ENCODE assay signal across 26 cellular contexts in genomic region chr1:10179408-10179685, GRCh38. TPM values are rescaled to one million over a fixed set of nuclear protein-coding genes. Genes with fewer than 3 reads are reported as not detected.
DNase-seq lines count a peak whose midpoint lies in the region; ATAC-seq, FAIRE-seq and TF ChIP-seq lines count a peak whose summit lies in the region.
"Had no signal": no experiment of that assay in that cellular context is flagged by ENCODE, and none has a peak within 500 bp of the region (broad histone marks: within the 10 kb centered on the region; RNA-seq: fewer than 3 reads in every experiment).

No MANE protein-coding gene starts in this region.

- H3K36me3 ChIP-seq in astrocyte (ENCODE audit: insufficient read depth, low read length) (peaks cover 22% of the 10 kb centered on the region), hepatocyte (replicated peaks; ENCODE audit: insufficient read depth, low read depth) (no peaks in the 10 kb centered on the region), neural cell (ENCODE audit: insufficient read depth, low read length) (peaks cover 9% of the 10 kb centered on the region), tibial nerve (peaks cover 0 to 52% (median 5%) of the 10 kb centered on the region in 3 donors), heart left ventricle (peaks cover 0 to 62% (median 54%) of the 10 kb centered on the region in 9 donors)
- H3K36me3 ChIP-seq: colonic mucosa, uterus had no signal

- TF ChIP-seq CTCF in astrocyte (IDR thresholded peaks at IDR 0.05; ENCODE audit: insufficient read depth, low read depth, low read length) (no peak), hepatocyte (IDR thresholded peaks at IDR 0.05; ENCODE audit: poor library complexity) (no peak), neural cell (IDR thresholded peaks at IDR 0.05; ENCODE audit: poor library complexity, severe bottlenecking) (no peak), tibial nerve (IDR thresholded peaks at IDR 0.05) (no peak), heart left ventricle (IDR thresholded peaks at IDR 0.05) (no peak)

- H3K27ac ChIP-seq in astrocyte (ENCODE audit: low read depth, low read length) = no peak overlapping the region
- peak overlapping the region; percentile 67 for H3K27ac ChIP-seq in hepatocyte
- peak overlapping the region; percentile 44 for H3K27ac ChIP-seq in neural cell (ENCODE audit: low read length)
- H3K27ac ChIP-seq in tibial nerve = peak overlapping the region in 3 of 4 donors; percentile 32 to 77 (median 73)
- no peak overlapping the region for H3K27ac ChIP-seq in heart left ventricle
- H3K27ac ChIP-seq: colonic mucosa, esophagus squamous epithelium, uterus had no signal

- H3K4me3 Mint-ChIP-seq in astrocyte (ENCODE audit: unreplicated experiment) = no peak overlapping the region
- H3K4me3 Mint-ChIP-seq: activated T-cell treated with anti-CD3 and anti-CD28 coated beads, Interleukin-2, amount 50 U/mL, for 24 hours; naive thymus-derived CD4-positive, alpha-beta T cell had no signal

- TF ChIP-seq EP300 in neural cell (conservative IDR thresholded peaks at IDR 0.05; ENCODE audit: poor library complexity, severe bottlenecking) (no peak), tibial nerve (IDR thresholded peaks at IDR 0.05) (no peak)

- H3K9me2 ChIP-seq in hepatocyte (replicated peaks; ENCODE audit: insufficient read depth) = no peaks in the 10 kb centered on the region
- no peaks in the 10 kb centered on the region for H3K9me2 ChIP-seq in neural cell (ENCODE audit: insufficient read depth, low read length)

- ATAC-seq in heart left ventricle = no peak
- ATAC-seq: gastroesophageal sphincter; GM12878; HepG2; naive thymus-derived CD4-positive, alpha-beta T cell; SK-N-SH treated with all-trans-retinoic acid at 6 μM for 48 hours had no signal

- no peak for TF ChIP-seq POLR2A in tibial nerve (IDR thresholded peaks at IDR 0.05)
- TF ChIP-seq POLR2A in heart left ventricle (IDR thresholded peaks at IDR 0.05) = no peak

- H3K4me3 ChIP-seq in astrocyte (ENCODE audit: insufficient read depth, low read depth, low read length) = no peak overlapping the region
- no peak overlapping the region for H3K4me3 ChIP-seq in hepatocyte
- H3K4me3 ChIP-seq in neural cell (ENCODE audit: low read length) = peak overlapping the region; percentile 43
- H3K4me3 ChIP-seq in tibial nerve = no peak overlapping the region
- no peak overlapping the region for H3K4me3 ChIP-seq in heart left ventricle
- H3K4me3 ChIP-seq: colonic mucosa, esophagus squamous epithelium, gastroesophageal sphincter, GM12878, HAP-1, uterus had no signal

- WGBS in hepatocyte (ENCODE audit: low lambda C conversion rate, missing lambda C conversion rate) = 96% methylated on average over 10 of the region's 10 CpGs
- 51 to 62% methylated on average over 10 of the region's 10 CpGs for WGBS in tibial nerve, 2 donors
- 87 to 96% (median 91%) methylated on average over 10 of the region's 10 CpGs for WGBS in heart left ventricle, 4 donors

- H3K9ac ChIP-seq in astrocyte (ENCODE audit: low read length) = no peak overlapping the region
- peak overlapping the region; percentile 49 for H3K9ac ChIP-seq in neural cell (ENCODE audit: low read length)

- H3K79me2 ChIP-seq in astrocyte (ENCODE audit: insufficient read depth, low read length) (no peaks in the 10 kb centered on the region), hepatocyte (no peaks in the 10 kb centered on the region), neural cell (replicated peaks; ENCODE audit: insufficient read depth, low read length) (no peaks in the 10 kb centered on the region)

- H3K9me3 ChIP-seq in astrocyte (ENCODE audit: insufficient read depth, low read depth, low read length) = no peaks in the 10 kb centered on the region
- no peaks in the 10 kb centered on the region for H3K9me3 ChIP-seq in hepatocyte (ENCODE audit: low read depth)
- peaks cover 7% of the 10 kb centered on the region for H3K9me3 ChIP-seq in neural cell (ENCODE audit: low read length)
- peaks cover 0 to 7% (median 0%) of the 10 kb centered on the region in 4 donors for H3K9me3 ChIP-seq in tibial nerve
- peaks cover 0 to 7% (median 0%) of the 10 kb centered on the region in 12 donors for H3K9me3 ChIP-seq in heart left ventricle
- H3K9me3 ChIP-seq: colonic mucosa, esophagus squamous epithelium, gastroesophageal sphincter, HAP-1, uterus had no signal

- no peaks in the 10 kb centered on the region for H3K9me3 Mint-ChIP-seq in astrocyte (ENCODE audit: unreplicated experiment)

- H3K4me1 ChIP-seq in astrocyte (ENCODE audit: insufficient read depth, low read length) = peaks cover 7% of the 10 kb centered on the region
- H3K4me1 ChIP-seq in hepatocyte (ENCODE audit: insufficient read depth) = peaks cover 4% of the 10 kb centered on the region
- H3K4me1 ChIP-seq in tibial nerve = peaks cover 0 to 15% (median 0%) of the 10 kb centered on the region in 4 donors
- H3K4me1 ChIP-seq in heart left ventricle = no peaks in the 10 kb centered on the region
- H3K4me1 ChIP-seq: colonic mucosa, esophagus squamous epithelium, gastroesophageal sphincter, uterus had no signal

- no peak overlapping the region for H3K27ac Mint-ChIP-seq in astrocyte (ENCODE audit: unreplicated experiment)
- H3K27ac Mint-ChIP-seq: activated T-cell treated with anti-CD3 and anti-CD28 coated beads, Interleukin-2, amount 50 U/mL, for 24 hours; naive thymus-derived CD4-positive, alpha-beta T cell had no signal

- H3K36me3 Mint-ChIP-seq in astrocyte (ENCODE audit: low read depth, unreplicated experiment) = peaks cover 23% of the 10 kb centered on the region

- peak overlapping the region; percentile 23 for H2AFZ ChIP-seq in astrocyte (ENCODE audit: low read depth, low read length)
- no peak overlapping the region for H2AFZ ChIP-seq in hepatocyte
- H2AFZ ChIP-seq in neural cell (ENCODE audit: low read depth, low read length) = peak overlapping the region; percentile 51

- H3K27me3 Mint-ChIP-seq in astrocyte (ENCODE audit: low read depth, unreplicated experiment) = no peaks in the 10 kb centered on the region
- H3K27me3 Mint-ChIP-seq: activated T-cell treated with anti-CD3 and anti-CD28 coated beads, Interleukin-2, amount 50 U/mL, for 24 hours; naive thymus-derived CD4-positive, alpha-beta T cell had no signal

- no peaks in the 10 kb centered on the region for H3K27me3 ChIP-seq in astrocyte (ENCODE audit: insufficient read depth, low read length)
- H3K27me3 ChIP-seq in hepatocyte = no peaks in the 10 kb centered on the region
- no peaks in the 10 kb centered on the region for H3K27me3 ChIP-seq in neural cell (ENCODE audit: insufficient read depth, low read depth, low read length)
- no peaks in the 10 kb centered on the region for H3K27me3 ChIP-seq in tibial nerve
- no peaks in the 10 kb centered on the region for H3K27me3 ChIP-seq in heart left ventricle
- H3K27me3 ChIP-seq: colonic mucosa, esophagus squamous epithelium, gastroesophageal sphincter, uterus had no signal

- no peak for TF ChIP-seq RAD21 in neural cell (conservative IDR thresholded peaks at IDR 0.05)

- H3F3A ChIP-seq in neural cell (ENCODE audit: insufficient read depth, low read length, poor library complexity, severe bottlenecking) = no peaks in the 10 kb centered on the region

- intact Hi-C loops in heart left ventricle (cut with DNase I) = no loop called here

- no peak for DNase-seq in astrocyte (ENCODE audit: low read depth)
- DNase-seq in hepatocyte (ENCODE audit: low spot score) = no peak
- DNase-seq in tibial nerve (ENCODE audit: low spot score in 2 of 2) = no peak
- no peak for DNase-seq in heart left ventricle
- DNase-seq in stimulated activated CD4-positive, alpha-beta T cell treated with anti-CD3 and anti-CD28 coated beads, Interleukin-4, amount 100 ng/mL, for 24 hours = no peak
- DNase-seq in NCI-H82 treated with DMSO at 0.1 percent for 48 hours (lab: John Stamatoyannopoulos, UW; ENCODE audit: unreplicated experiment) = no peak
- DNase-seq: activated CD4-positive, alpha-beta T cell treated with anti-CD3 and anti-CD28 coated beads for 4 hours; activated CD8-positive, alpha-beta memory T cell treated with anti-CD3 and anti-CD28 coated beads for 24 hours; activated gamma-delta T cell treated with Interleukin-2 at 50 U/mL for 16 hours; activated T-cell treated with anti-CD3 and anti-CD28 coated beads, Interleukin-2, amount 50 U/mL, for 24 hours; Calu3; colonic mucosa; esophagus squamous epithelium; naive thymus-derived CD4-positive, alpha-beta T cell; NCI-H1048; NCI-H187; NCI-H2171 treated with DMSO at 0.1 percent for 48 hours; NCI-H526 treated with DMSO at 0.1 percent for 48 hours; stimulated activated CD8-positive, alpha-beta memory T cell treated with anti-CD3 and anti-CD28 coated beads, Interleukin-4, amount 100 ng/mL, for 48 hours; uterus had no signal

- no peak overlapping the region for H3K4me2 ChIP-seq in astrocyte (ENCODE audit: low read length)
- H3K4me2 ChIP-seq in hepatocyte = no peak overlapping the region
- H3K4me2 ChIP-seq in neural cell (ENCODE audit: low read length) = peak overlapping the region; percentile 19

- H4K20me1 ChIP-seq in astrocyte (ENCODE audit: insufficient read depth, low read length) = no peaks in the 10 kb centered on the region
- H4K20me1 ChIP-seq in hepatocyte (ENCODE audit: insufficient read depth, poor library complexity, severe bottlenecking) = no peaks in the 10 kb centered on the region
- H4K20me1 ChIP-seq in neural cell (ENCODE audit: insufficient read depth) = no peaks in the 10 kb centered on the region

- no peak for FAIRE-seq in astrocyte (lab: Jason Lieb, UNC)
- FAIRE-seq: GM12878, HepG2 had no signal

- H3K4me1 Mint-ChIP-seq in astrocyte (ENCODE audit: low read depth, unreplicated experiment) = peaks cover 9% of the 10 kb centered on the region

TF ChIP-seq in neural cell, 6 proteins besides CTCF, POLR2A, EP300 and RAD21 (continues in another document):
- TF ChIP-seq MXI1 (conservative IDR thresholded peaks at IDR 0.05; ENCODE audit: poor library complexity, severe bottlenecking) (no peak), EZH2 (IDR thresholded peaks at IDR 0.05; ENCODE audit: borderline replicate concordance, insufficient read depth, low read length, poor library complexity, severe bottlenecking) (no peak), SMC3 (conservative IDR thresholded peaks at IDR 0.05; ENCODE audit: poor library complexity) (no peak)

RNA-seq across cellular contexts. Expression of gene KIF1B, which starts 31.0 kb away (rescaled TPM):
- total RNA-seq in astrocyte = 74.6 and 75.9 TPM in 2 replicates
- total RNA-seq in hepatocyte = 32.7 and 37.0 TPM in 2 replicates
- 14.6 and 15.4 TPM in 2 replicates for polyA plus RNA-seq in hepatocyte
- 76.4 and 83.1 TPM in 2 replicates for polyA plus RNA-seq in neural cell
- polyA minus RNA-seq in neural cell = 241 and 299 TPM in 2 replicates
- 10 to 100 TPM; 50.6 to 76.2 (median 66.0) TPM for total RNA-seq in tibial nerve
- 100 to 1,000 TPM in 2 of 9 donors, 10 to 100 TPM in 7; 65.5 to 137 (median 82.0) TPM for total RNA-seq in heart left ventricle
- 10 to 100 TPM; 25.0 to 65.9 TPM for polyA plus RNA-seq in heart left ventricle

Comparison
In these comparisons a context has a peak if more than half of its experiments do, and no peak if none do; other contexts are left out.
1. H3K27ac ChIP-seq: peak in hepatocyte (single experiment), neural cell (single experiment) and tibial nerve (3 of 4); none in astrocyte (single experiment) and heart left ventricle (0 of 12).